ENCODE assay signal across 1 cellular context in the genomic region with DNA sequence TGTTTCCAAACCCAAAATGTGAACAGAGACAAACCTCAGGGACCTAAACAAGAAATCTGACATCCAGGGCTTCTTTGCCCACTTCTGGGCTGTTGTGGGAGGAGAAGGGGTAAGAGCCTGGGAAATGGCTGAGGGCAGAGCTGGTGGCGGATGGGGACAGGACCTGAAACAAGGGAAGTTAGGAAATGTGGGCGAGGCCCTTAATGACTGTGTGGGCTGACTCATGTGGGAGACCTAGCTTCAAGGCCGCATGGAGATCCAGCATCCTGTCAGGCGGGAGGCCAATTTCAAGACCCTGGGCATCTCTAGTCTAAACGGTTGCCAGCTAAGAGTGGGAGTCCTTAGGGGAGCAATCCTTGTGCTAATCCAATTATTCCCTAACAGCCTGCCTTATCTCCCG.
TF ChIP-seq lines count a peak whose summit lies in the region.

No MANE protein-coding gene starts in this region.

TF ChIP-seq in SK-N-SH, 30 proteins besides CTCF, POLR2A, EP300 and RAD21 (continued from another document):
- TF ChIP-seq, protein P1, sequence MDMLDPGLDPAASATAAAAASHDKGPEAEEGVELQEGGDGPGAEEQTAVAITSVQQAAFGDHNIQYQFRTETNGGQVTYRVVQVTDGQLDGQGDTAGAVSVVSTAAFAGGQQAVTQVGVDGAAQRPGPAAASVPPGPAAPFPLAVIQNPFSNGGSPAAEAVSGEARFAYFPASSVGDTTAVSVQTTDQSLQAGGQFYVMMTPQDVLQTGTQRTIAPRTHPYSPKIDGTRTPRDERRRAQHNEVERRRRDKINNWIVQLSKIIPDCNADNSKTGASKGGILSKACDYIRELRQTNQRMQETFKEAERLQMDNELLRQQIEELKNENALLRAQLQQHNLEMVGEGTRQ (IDR thresholded peaks at IDR 0.05; ENCODE audit: borderline replicate concordance, low read depth, low read length), result no peak
